In the genomic region with DNA sequence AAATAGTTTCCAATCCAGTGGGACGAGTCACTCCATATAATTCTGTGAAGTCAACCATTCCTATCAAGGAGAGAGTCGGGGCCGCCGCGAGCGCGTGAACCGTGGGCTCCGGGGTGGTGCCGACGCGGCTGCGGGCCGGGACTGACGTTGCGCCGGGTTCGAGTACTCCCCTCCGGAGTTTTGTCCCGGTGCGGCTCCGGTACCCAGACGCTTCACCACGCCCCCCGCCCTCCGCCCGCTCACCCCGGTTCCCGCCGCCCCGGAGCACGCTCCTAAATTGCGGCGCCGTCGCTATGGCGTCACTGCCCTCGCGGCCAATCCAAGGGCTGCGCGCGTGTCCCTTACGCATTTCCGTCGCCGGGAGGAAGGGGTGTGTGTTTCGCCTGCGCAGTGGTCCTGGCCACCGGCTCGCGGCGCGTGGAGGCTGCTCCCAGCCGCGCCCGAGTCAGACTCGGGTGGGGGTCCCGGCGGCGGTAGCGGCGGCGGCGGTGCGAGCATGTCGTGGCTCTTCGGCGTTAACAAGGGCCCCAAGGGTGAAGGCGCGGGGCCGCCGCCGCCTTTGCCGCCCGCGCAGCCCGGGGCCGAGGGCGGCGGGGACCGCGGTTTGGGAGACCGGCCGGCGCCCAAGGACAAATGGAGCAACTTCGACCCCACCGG, we compare ENCODE assay signal across 8 cellular contexts. TPM values are rescaled to one million over a fixed set of nuclear protein-coding genes. Genes with fewer than 3 reads are reported as not detected.
A peak's percentile ranks its signal among the peaks of the same experiment; 100 is the strongest.
DNase-seq lines count a peak whose midpoint lies in the region; ATAC-seq and TF ChIP-seq lines count a peak whose summit lies in the region.

A gene with protein sequence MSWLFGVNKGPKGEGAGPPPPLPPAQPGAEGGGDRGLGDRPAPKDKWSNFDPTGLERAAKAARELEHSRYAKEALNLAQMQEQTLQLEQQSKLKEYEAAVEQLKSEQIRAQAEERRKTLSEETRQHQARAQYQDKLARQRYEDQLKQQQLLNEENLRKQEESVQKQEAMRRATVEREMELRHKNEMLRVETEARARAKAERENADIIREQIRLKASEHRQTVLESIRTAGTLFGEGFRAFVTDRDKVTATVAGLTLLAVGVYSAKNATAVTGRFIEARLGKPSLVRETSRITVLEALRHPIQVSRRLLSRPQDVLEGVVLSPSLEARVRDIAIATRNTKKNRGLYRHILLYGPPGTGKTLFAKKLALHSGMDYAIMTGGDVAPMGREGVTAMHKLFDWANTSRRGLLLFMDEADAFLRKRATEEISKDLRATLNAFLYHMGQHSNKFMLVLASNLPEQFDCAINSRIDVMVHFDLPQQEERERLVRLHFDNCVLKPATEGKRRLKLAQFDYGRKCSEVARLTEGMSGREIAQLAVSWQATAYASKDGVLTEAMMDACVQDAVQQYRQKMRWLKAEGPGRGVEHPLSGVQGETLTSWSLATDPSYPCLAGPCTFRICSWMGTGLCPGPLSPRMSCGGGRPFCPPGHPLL (plus strand): TSS at position 377 of the 657 bp plus-strand sequence. CDS start 120 bp downstream, at position 497.

- no peaks in the 10 kb centered on the region for H3K9me3 Mint-ChIP-seq in nephron

- TF ChIP-seq CTCF in fibroblast of the aortic adventitia (IDR thresholded peaks at IDR 0.05; ENCODE audit: insufficient read depth, low read length) (no peak), nephron (IDR thresholded peaks at IDR 0.05; ENCODE audit: unreplicated experiment in 3 of 3) (no peak)

- H3K4me3 Mint-ChIP-seq in nephron = peak within 1 kb of the TSS; percentile 89 to 96 (median 94)

- DNase-seq in ELR (ENCODE audit: low read depth) (peak; percentile 90), H7 (peak; percentile 95), M059J (ENCODE audit: low read depth) (peak; percentile 92), SHP77 treated with DMSO at 0.1 percent for 48 hours (lab: John Stamatoyannopoulos, UW) (peak; percentile 80), fibroblast of the aortic adventitia (ENCODE audit: low read depth) (peak; percentile 85)
- peak; percentile 97 for DNase-seq in activated effector memory CD4-positive, alpha-beta T cell treated with anti-CD3 and anti-CD28 coated beads, Interleukin-2, amount 50 U/mL, for 16 hours
- DNase-seq in stimulated activated naive CD8-positive, alpha-beta T cell treated with anti-CD3 and anti-CD28 coated beads, Interleukin-15, Interleukin-2, amounts not matched to agents 100 U/mL and 50 U/mL, for 24 hours = peak; percentile 98

- H3K36me3 Mint-ChIP-seq in nephron (ENCODE audit: low read depth) = no peaks in the 10 kb centered on the region

- no peaks in the 10 kb centered on the region for H3K27me3 ChIP-seq in H7 (ENCODE audit: control insufficient read depth, insufficient read depth, low read length)

- H3K4me1 Mint-ChIP-seq in nephron = peaks cover 13% of the 10 kb centered on the region

- H3K27ac Mint-ChIP-seq in nephron = peak within 1 kb of the TSS; percentile 84 to 91 (median 90)

- H3K4me3 ChIP-seq in H7 (ENCODE audit: insufficient read depth, low read depth, low read length) (peak within 1 kb of the TSS; percentile 71), fibroblast of the aortic adventitia (ENCODE audit: low read depth, low read length) (peak within 1 kb of the TSS; percentile 84)

- ATAC-seq in stimulated activated naive CD8-positive, alpha-beta T cell treated with anti-CD3 and anti-CD28 coated beads, Interleukin-15, Interleukin-2, amounts not matched to agents 100 U/mL and 50 U/mL, for 24 hours = peak; percentile 95

- H3K27me3 Mint-ChIP-seq in nephron (ENCODE audit: low read depth) = no peaks in the 10 kb centered on the region

- no peaks in the 10 kb centered on the region for H3K36me3 ChIP-seq in H7 (replicated peaks; ENCODE audit: control insufficient read depth, insufficient read depth, low read length)

RNA-seq across cellular contexts. Expression of the gene that starts here (rescaled TPM):
- 43.5 and 44.1 TPM in 2 replicates for total RNA-seq in H7 (2014; rRNA removed; shearing (Covaris generic))
- total RNA-seq in M059J (2014; rRNA removed; shearing (Covaris generic)) = 2.9 and 7.7 TPM in 2 replicates
- 5.2 and 15.7 TPM in 2 replicates for total RNA-seq in fibroblast of the aortic adventitia (ENCODE audit: low replicate concordance)

Comparison
In these comparisons a context has a peak if more than half of its experiments do, and no peak if none do; other contexts are left out.
1. Peak in every context shown above with its lines: DNase-seq, ATAC-seq and H3K4me3 ChIP-seq.